In the genomic region with DNA sequence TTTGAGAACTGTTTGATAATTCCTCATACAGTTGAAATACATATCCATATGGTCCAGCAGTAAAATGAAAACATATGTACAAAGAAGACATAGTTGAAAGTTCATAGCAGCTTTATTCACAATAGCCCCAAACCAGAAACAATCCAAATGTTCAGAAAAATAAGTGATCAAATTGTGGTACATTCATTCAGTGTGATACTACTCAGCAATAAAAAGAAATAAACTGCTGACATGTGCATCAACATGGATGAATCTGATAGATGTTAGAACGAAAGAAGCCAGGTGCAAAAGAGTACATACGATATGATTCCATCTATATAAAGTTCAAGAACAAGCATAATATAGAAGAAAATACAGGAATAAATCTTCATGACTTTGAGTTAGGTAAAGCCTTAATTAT, we compare ENCODE assay signal across 24 cellular contexts.
"Had no signal": no experiment of that assay in that cellular context is flagged by ENCODE, and none has a peak within 500 bp of the region (broad histone marks: within the 10 kb centered on the region; RNA-seq: fewer than 3 reads in every experiment).

No MANE protein-coding gene starts in this region.

- H3K4me3 ChIP-seq: left ventricle myocardium inferior, lung, ovary, sigmoid colon, spleen, suprapubic skin, thoracic aorta, tibial artery, upper lobe of right lung had no signal

- H3K4me1 ChIP-seq: spleen, suprapubic skin, tibial artery, upper lobe of right lung had no signal

- H3K27ac Mint-ChIP-seq: mesothelial cell of epicardium; naive B cell; natural killer cell; progenitor cell of endocrine pancreas; stimulated activated effector memory CD8-positive, alpha-beta T cell treated with anti-CD3 and anti-CD28 coated beads, Interleukin-12 subunit alpha, Interleukin-12 subunit beta, amount 100 ng/mL, for 72 hours; stimulated activated naive CD8-positive, alpha-beta T cell treated with anti-CD3 and anti-CD28 coated beads, Interleukin-15, Interleukin-2, amounts not matched to agents 100 ng/mL and 50 ng/mL, for 24 hours had no signal

- DNase-seq: islet precursor cell; left ventricle myocardium inferior; mesendoderm; naive B cell; natural killer cell; nephron progenitor cell; ovary; retina; right cardiac atrium; sigmoid colon; small intestine; spleen; stimulated activated CD4-positive, alpha-beta T cell treated with anti-CD3 and anti-CD28 coated beads, Interleukin-4, amount 100 ng/mL, for 24 hours; stimulated activated naive CD4-positive, alpha-beta T cell; tibial artery; trophoblast cell; upper lobe of right lung had no signal

- ATAC-seq: natural killer cell; right cardiac atrium; stimulated activated effector memory CD8-positive, alpha-beta T cell treated with anti-CD3 and anti-CD28 coated beads, Interleukin-12 subunit alpha, Interleukin-12 subunit beta, amount 100 ng/mL, for 72 hours; upper lobe of right lung had no signal

- H3K27me3 Mint-ChIP-seq: naive B cell; progenitor cell of endocrine pancreas; stimulated activated naive CD8-positive, alpha-beta T cell treated with anti-CD3 and anti-CD28 coated beads, Interleukin-15, Interleukin-2, amounts not matched to agents 100 ng/mL and 50 ng/mL, for 24 hours had no signal

- H3K27me3 ChIP-seq: ovary, sigmoid colon, spleen, suprapubic skin, tibial artery, upper lobe of right lung had no signal

- H3K9me3 ChIP-seq: left ventricle myocardium inferior, ovary, sigmoid colon, spleen, suprapubic skin, thoracic aorta, tibial artery, upper lobe of right lung had no signal

- H3K36me3 ChIP-seq: left ventricle myocardium inferior, ovary, sigmoid colon, suprapubic skin, thoracic aorta, tibial artery, upper lobe of right lung had no signal

- H3K4me1 Mint-ChIP-seq: natural killer cell; stimulated activated effector memory CD8-positive, alpha-beta T cell treated with anti-CD3 and anti-CD28 coated beads, Interleukin-12 subunit alpha, Interleukin-12 subunit beta, amount 100 ng/mL, for 72 hours had no signal

- H3K27ac ChIP-seq: left ventricle myocardium inferior, ovary, sigmoid colon, spleen, suprapubic skin, thoracic aorta, tibial artery, upper lobe of right lung had no signal

- H3K9me3 Mint-ChIP-seq: mesothelial cell of epicardium; naive B cell; natural killer cell; nephron progenitor cell; stimulated activated effector memory CD8-positive, alpha-beta T cell treated with anti-CD3 and anti-CD28 coated beads, Interleukin-12 subunit alpha, Interleukin-12 subunit beta, amount 100 ng/mL, for 72 hours; stimulated activated naive CD8-positive, alpha-beta T cell treated with anti-CD3 and anti-CD28 coated beads, Interleukin-15, Interleukin-2, amounts not matched to agents 100 ng/mL and 50 ng/mL, for 24 hours had no signal

- H3K4me3 Mint-ChIP-seq: mesothelial cell of epicardium; naive B cell; natural killer cell; nephron progenitor cell; stimulated activated effector memory CD8-positive, alpha-beta T cell treated with anti-CD3 and anti-CD28 coated beads, Interleukin-12 subunit alpha, Interleukin-12 subunit beta, amount 100 ng/mL, for 72 hours; stimulated activated naive CD8-positive, alpha-beta T cell treated with anti-CD3 and anti-CD28 coated beads, Interleukin-15, Interleukin-2, amounts not matched to agents 100 ng/mL and 50 ng/mL, for 24 hours had no signal

- H3K36me3 Mint-ChIP-seq: mesothelial cell of epicardium; naive B cell; natural killer cell; stimulated activated effector memory CD8-positive, alpha-beta T cell treated with anti-CD3 and anti-CD28 coated beads, Interleukin-12 subunit alpha, Interleukin-12 subunit beta, amount 100 ng/mL, for 72 hours had no signal
